ENCODE assay signal across 9 cellular contexts in genomic region chr17:38341035-38341721, GRCh38. TPM values are rescaled to one million over a fixed set of nuclear protein-coding genes. Genes with fewer than 3 reads are reported as not detected.
DNase-seq lines count a peak whose midpoint lies in the region; ATAC-seq, FAIRE-seq and TF ChIP-seq lines count a peak whose summit lies in the region.
"Had no signal": no experiment of that assay in that cellular context is flagged by ENCODE, and none has a peak within 500 bp of the region (broad histone marks: within the 10 kb centered on the region; RNA-seq: fewer than 3 reads in every experiment).

No MANE protein-coding gene starts in this region.

- no peaks in the 10 kb centered on the region; the same call in 1 of the 2 replicates for H3K27me3 ChIP-seq in H9 (ENCODE audit: insufficient read depth, low read length)
- peaks cover 0 to 3% of the 10 kb centered on the region in 2 experiments for H3K27me3 ChIP-seq in endothelial cell of umbilical vein (ENCODE audit: control insufficient read depth in 2 of 2, insufficient read depth in 2 of 2, low read length in 2 of 2)
- H3K27me3 ChIP-seq in CD4-positive, alpha-beta T cell (ENCODE audit: control insufficient read depth, insufficient read depth, low read length), result no peaks in the 10 kb centered on the region

- no peak overlapping the region for H4K91ac ChIP-seq in H9 (ENCODE audit: insufficient read length, low read depth, low read length)

- FAIRE-seq in endothelial cell of umbilical vein (lab: Jason Lieb, UNC), result no peak
- FAIRE-seq: GM18507 had no signal

- ATAC-seq in GM18519 (IDR thresholded peaks at IDR 0.05; ENCODE audit: low FRiP score, unreplicated experiment), result no peak
- ATAC-seq in stimulated activated effector memory CD8-positive, alpha-beta T cell treated with anti-CD3 and anti-CD28 coated beads, Interleukin-12 subunit alpha, Interleukin-12 subunit beta, amount 100 ng/mL, for 72 hours, result no peak
- no peak for ATAC-seq in CD4-positive, alpha-beta T cell (ENCODE audit: poor library complexity)

- no peak overlapping the region for H2AFZ ChIP-seq in H9 (ENCODE audit: low read length)
- no peak overlapping the region for H2AFZ ChIP-seq in endothelial cell of umbilical vein (ENCODE audit: low read depth, low read length)

- no peak overlapping the region for H3K18ac ChIP-seq in H9 (ENCODE audit: insufficient read length, low read depth, low read length)

- dilution Hi-C loops in endothelial cell of umbilical vein (cut with MboI; ENCODE audit: extremely low pct_ligation_motif_present, low sequenced_read_pairs), result no loop called here

- H3K9me3 Mint-ChIP-seq in H9, result no peaks in the 10 kb centered on the region
- H3K9me3 Mint-ChIP-seq in stimulated activated effector memory CD8-positive, alpha-beta T cell treated with anti-CD3 and anti-CD28 coated beads, Interleukin-12 subunit alpha, Interleukin-12 subunit beta, amount 100 ng/mL, for 72 hours, result no peaks in the 10 kb centered on the region
- no peaks in the 10 kb centered on the region for H3K9me3 Mint-ChIP-seq in CD4-positive, alpha-beta T cell

- no peak overlapping the region for H2BK20ac ChIP-seq in H9 (ENCODE audit: low read depth, low read length, poor library complexity, severe bottlenecking)

- TF ChIP-seq CTCF in H9 (conservative IDR thresholded peaks at IDR 0.05) (no peak), endothelial cell of umbilical vein (IDR thresholded peaks at IDR 0.05; ENCODE audit: extremely low read depth in 1 of 2, insufficient read depth in 1 of 2, low read depth in 1 of 2, low read length in 2 of 2) (no peak), GM10248 (IDR thresholded peaks at IDR 0.05; ENCODE audit: control extremely low read depth, extremely low read depth, low read depth, missing control alignments) (no peak)
- no peak for TF ChIP-seq CTCF in CD4-positive, alpha-beta T cell (IDR thresholded peaks at IDR 0.05)

- no peaks in the 10 kb centered on the region for H3K79me2 ChIP-seq in H9 (ENCODE audit: insufficient read depth, low read length)
- no peaks in the 10 kb centered on the region for H3K79me2 ChIP-seq in endothelial cell of umbilical vein (ENCODE audit: control insufficient read depth, insufficient read depth, low read length)

- no peak overlapping the region for H2BK12ac ChIP-seq in H9 (ENCODE audit: insufficient read length, low read depth, low read length)

- POLR2A ChIA-PET in endothelial cell of umbilical vein (lab: Charles Lee) (interaction anchor here (0.6 kb wide), 1 partner anchor 16 kb away, joined by 3 read pairs; no protein-coding TSS in a partner anchor), GM10248 (lab: Yijun Ruan, JAX) (no interaction called here)
- POLR2A ChIA-PET in CD4-positive, alpha-beta T cell (lab: Charles Lee), result no interaction called here

- H4K8ac ChIP-seq in H9 (replicated peaks; ENCODE audit: insufficient read length, low read depth, low read length), result no peak overlapping the region

- H4K20me1 ChIP-seq in H9 (ENCODE audit: control insufficient read depth, insufficient read depth, insufficient read length) (peaks cover 3% of the 10 kb centered on the region), endothelial cell of umbilical vein (replicated peaks; ENCODE audit: control insufficient read depth, extremely low read depth, insufficient read depth, low read length) (no peaks in the 10 kb centered on the region)

- BruUV-seq in endothelial cell of umbilical vein (replicated peaks; lab: Mats Ljungman, UMichigan), result no TSS peak

- H3K9ac ChIP-seq in H9 (ENCODE audit: extremely low read depth, insufficient read length, low read length) (no peak overlapping the region), endothelial cell of umbilical vein (replicated peaks; ENCODE audit: extremely low read depth, insufficient read depth, low read length) (no peak overlapping the region)

- no CpG with 5 or more reads among the region's 5 CpGs for WGBS in H9 (ENCODE audit: extremely low coverage, insufficient read length, low lambda C conversion rate)

- no peak overlapping the region for H3T11ph ChIP-seq in H9 (ENCODE audit: low read length)

- H3K9me1 ChIP-seq in endothelial cell of umbilical vein (replicated peaks; ENCODE audit: control insufficient read depth, extremely low read depth, insufficient read depth, low read length), result no peaks in the 10 kb centered on the region

- intact Hi-C loops in endothelial cell of umbilical vein (cut with micrococcal nuclease), result no loop called here
- intact Hi-C loops in posterior cingulate gyrus (cut with DNase I), result no loop called here
- intact Hi-C loops in CD4-positive, alpha-beta T cell (cut with DNase I, micrococcal nuclease), result no loop called here

- no peaks in the 10 kb centered on the region for H3K23me2 ChIP-seq in H9 (ENCODE audit: insufficient read length, low read depth, low read length, poor library complexity, severe bottlenecking)

- no peaks in the 10 kb centered on the region for H3K9me3 ChIP-seq in H9 (ENCODE audit: control insufficient read depth, low read depth, low read length)
- no peaks in the 10 kb centered on the region for H3K9me3 ChIP-seq in endothelial cell of umbilical vein (replicated peaks; ENCODE audit: control insufficient read depth, insufficient read depth, low read length)
- H3K9me3 ChIP-seq in CD4-positive, alpha-beta T cell (ENCODE audit: control insufficient read depth, low read length), result no peaks in the 10 kb centered on the region

- H3K4me2 ChIP-seq in H9 (ENCODE audit: insufficient read depth, insufficient read length, low read length) (no peak overlapping the region), endothelial cell of umbilical vein (ENCODE audit: insufficient read depth, low read length) (no peak overlapping the region)

- H3K36me3 ChIP-seq in endothelial cell of umbilical vein (ENCODE audit: control insufficient read depth in 2 of 2, extremely low read depth in 1 of 2, insufficient read depth in 2 of 2, low read length in 2 of 2), result no peaks in the 10 kb centered on the region

- DNase-seq in H9 (peak; percentile 79), NCI-H345 treated with DMSO at 0.1 percent for 48 hours (lab: John Stamatoyannopoulos, UW; ENCODE audit: unreplicated experiment) (peak; percentile 85), endothelial cell of umbilical vein (ENCODE audit: low read depth, low spot score) (peak; percentile 51), posterior cingulate gyrus (peak; percentile 68 to 98 (median 82)), GM10248 (ENCODE audit: extremely low spot score) (no peak)
- DNase-seq in stimulated activated effector memory CD8-positive, alpha-beta T cell treated with anti-CD3 and anti-CD28 coated beads, Interleukin-12 subunit alpha, Interleukin-12 subunit beta, amount 100 ng/mL, for 72 hours (ENCODE audit: low spot score in 2 of 2), result no peak
- DNase-seq in CD4-positive, alpha-beta T cell, result no peak

- no peak overlapping the region for H3K56ac ChIP-seq in H9 (ENCODE audit: insufficient read length, low read depth, low read length)

- peaks cover 17 to 25% of the 10 kb centered on the region in 2 experiments for H3K4me1 Mint-ChIP-seq in H9
- H3K4me1 Mint-ChIP-seq in stimulated activated effector memory CD8-positive, alpha-beta T cell treated with anti-CD3 and anti-CD28 coated beads, Interleukin-12 subunit alpha, Interleukin-12 subunit beta, amount 100 ng/mL, for 72 hours, result no peaks in the 10 kb centered on the region
- no peaks in the 10 kb centered on the region for H3K4me1 Mint-ChIP-seq in CD4-positive, alpha-beta T cell (ENCODE audit: low read depth)

- no peak for TF ChIP-seq POLR2A in endothelial cell of umbilical vein (IDR thresholded peaks at IDR 0.05; ENCODE audit: low read depth, low read length)

- peaks cover 6% of the 10 kb centered on the region; the same call in 1 of the 2 replicates for H3K4me1 ChIP-seq in H9 (ENCODE audit: insufficient read depth, low read length)
- H3K4me1 ChIP-seq in endothelial cell of umbilical vein (ENCODE audit: control insufficient read depth, extremely low read depth, insufficient read depth, low read length), result no peaks in the 10 kb centered on the region

- H3K27ac ChIP-seq in H9 (ENCODE audit: insufficient read length, low read depth, low read length) (no peak overlapping the region), endothelial cell of umbilical vein (ENCODE audit: insufficient read depth, low read depth, low read length) (no peak overlapping the region)
- H3K27ac ChIP-seq in CD4-positive, alpha-beta T cell (ENCODE audit: low read depth, low read length), result no peak overlapping the region

- 0 out of 7 replicates have a peak overlapping the region, but pooled peaks of 1 of the 3 experiments have one; percentile 42 for H3K27ac Mint-ChIP-seq in H9
- H3K27ac Mint-ChIP-seq in stimulated activated effector memory CD8-positive, alpha-beta T cell treated with anti-CD3 and anti-CD28 coated beads, Interleukin-12 subunit alpha, Interleukin-12 subunit beta, amount 100 ng/mL, for 72 hours, result no peak overlapping the region
- no peak overlapping the region for H3K27ac Mint-ChIP-seq in CD4-positive, alpha-beta T cell

- H2AK5ac ChIP-seq in H9 (ENCODE audit: insufficient read length, low read length), result no peak overlapping the region

- H3K4me3 ChIP-seq in endothelial cell of umbilical vein (replicated peaks in 1 of 3; ENCODE audit: insufficient read depth in 1 of 3, low read depth in 1 of 3, low read length in 3 of 3), result no peak overlapping the region

- no peaks in the 10 kb centered on the region for H3K36me3 Mint-ChIP-seq in H9 (ENCODE audit: insufficient read depth in 1 of 3, low read depth in 3 of 3)
- H3K36me3 Mint-ChIP-seq in stimulated activated effector memory CD8-positive, alpha-beta T cell treated with anti-CD3 and anti-CD28 coated beads, Interleukin-12 subunit alpha, Interleukin-12 subunit beta, amount 100 ng/mL, for 72 hours, result no peaks in the 10 kb centered on the region
- no peaks in the 10 kb centered on the region for H3K36me3 Mint-ChIP-seq in CD4-positive, alpha-beta T cell (ENCODE audit: low read depth)

- H3K4me3 Mint-ChIP-seq in H9, result peak overlapping the region in 1 of 2 experiments; percentile 42; a peak in 1 of 5 replicates
- H3K4me3 Mint-ChIP-seq in stimulated activated effector memory CD8-positive, alpha-beta T cell treated with anti-CD3 and anti-CD28 coated beads, Interleukin-12 subunit alpha, Interleukin-12 subunit beta, amount 100 ng/mL, for 72 hours, result no peak overlapping the region
- no peak overlapping the region for H3K4me3 Mint-ChIP-seq in CD4-positive, alpha-beta T cell

- no peak overlapping the region for H3K23ac ChIP-seq in H9 (ENCODE audit: insufficient read length, low read depth, low read length)

- no peak overlapping the region for H3K14ac ChIP-seq in H9 (ENCODE audit: insufficient read depth, low read length)

- H3K27me3 Mint-ChIP-seq in H9 (ENCODE audit: low read depth), result peaks cover 10% of the 10 kb centered on the region; the same call in 1 of the 2 replicates
- H3K27me3 Mint-ChIP-seq in CD4-positive, alpha-beta T cell, result peaks cover 6% of the 10 kb centered on the region

- no peak overlapping the region for H2BK5ac ChIP-seq in H9 (ENCODE audit: insufficient read length, low read length)

- CTCF ChIA-PET in endothelial cell of umbilical vein (lab: Charles Lee), result interaction anchor here (0.7 to 3.3 kb wide), 8 partner anchors 8 to 77 kb away, joined by 3 to 21 read pairs (median 4); no protein-coding TSS in a partner anchor
- CTCF ChIA-PET in CD4-positive, alpha-beta T cell (lab: Charles Lee), result no interaction called here
- CTCF ChIA-PET in GM10248 (lab: Yijun Ruan, JAX), result interaction anchor here (0.6 to 1.8 kb wide), 8 partner anchors 9 to 1209 kb away, joined by 3 to 9 read pairs (median 3); no protein-coding TSS in a partner anchor

- H2BK15ac ChIP-seq in H9 (ENCODE audit: low read depth, low read length), result no peak overlapping the region

- H2BK120ac ChIP-seq in H9 (ENCODE audit: low read depth, low read length, poor library complexity, severe bottlenecking), result no peak overlapping the region

- no peak overlapping the region for H4K5ac ChIP-seq in H9 (ENCODE audit: insufficient read length, low read depth, low read length)

- no peak overlapping the region for H3K4ac ChIP-seq in H9 (ENCODE audit: low read depth, low read length)

- no peaks in the 10 kb centered on the region for H3K79me1 ChIP-seq in H9 (ENCODE audit: insufficient read depth, low read depth, low read length, poor library complexity, severe bottlenecking)

RNA-seq across cellular contexts. Expression of gene GPR179, which starts 2.6 kb away (rescaled TPM):
- total RNA-seq in H9 (2021) (not detected in 2 replicates), endothelial cell of umbilical vein (not detected in 2 replicates)
- not detected in 2 replicates for polyA plus RNA-seq in endothelial cell of umbilical vein
- not detected in 2 replicates for polyA plus RNA-seq in endothelial cell of umbilical vein (2011; cell fraction: cytosol; rRNA removed)
- 0.01 TPM in 1 of 2 replicates, not detected in the other for polyA plus RNA-seq in endothelial cell of umbilical vein (2011; cell fraction: nucleus; rRNA removed)
- not detected in 2 replicates for polyA plus RNA-seq in endothelial cell of umbilical vein (2012)
- polyA minus RNA-seq in endothelial cell of umbilical vein, result not detected in 2 replicates
- polyA minus RNA-seq in endothelial cell of umbilical vein (2011; cell fraction: cytosol; rRNA and poly(A)+ RNA removed), result not detected
- polyA minus RNA-seq in endothelial cell of umbilical vein (2011; cell fraction: nucleus; rRNA and poly(A)+ RNA removed), result not detected in 2 replicates
- total RNA-seq in CD4-positive, alpha-beta T cell, result not detected

RNA-seq across cellular contexts. Expression of gene SOCS7, which starts 10.5 kb away (rescaled TPM):
- total RNA-seq in H9 (2021) (28.7 and 31.0 TPM in 2 replicates), endothelial cell of umbilical vein (10.4 and 11.7 TPM in 2 replicates)
- polyA plus RNA-seq in endothelial cell of umbilical vein, result 5.9 and 6.6 TPM in 2 replicates
- polyA plus RNA-seq in endothelial cell of umbilical vein (2011; cell fraction: cytosol; rRNA removed), result 7.5 and 7.9 TPM in 2 replicates
- 11.8 and 15.3 TPM in 2 replicates for polyA plus RNA-seq in endothelial cell of umbilical vein (2011; cell fraction: nucleus; rRNA removed)
- polyA plus RNA-seq in endothelial cell of umbilical vein (2012), result 7.6 and 8.9 TPM in 2 replicates
- 18.5 and 19.0 TPM in 2 replicates for polyA minus RNA-seq in endothelial cell of umbilical vein
- 14.0 TPM for polyA minus RNA-seq in endothelial cell of umbilical vein (2011; cell fraction: cytosol; rRNA and poly(A)+ RNA removed)
- polyA minus RNA-seq in endothelial cell of umbilical vein (2011; cell fraction: nucleus; rRNA and poly(A)+ RNA removed), result 9.8 and 12.1 TPM in 2 replicates
- total RNA-seq in CD4-positive, alpha-beta T cell, result 10 to 100 TPM; 13.7 to 16.9 TPM

RNA-seq across cellular contexts. Expression of gene MRPL45, which starts 44.2 kb away (rescaled TPM):
- total RNA-seq in H9 (2021), result 57.7 and 59.9 TPM in 2 replicates
- total RNA-seq in endothelial cell of umbilical vein, result 41.0 and 45.5 TPM in 2 replicates
- polyA plus RNA-seq in endothelial cell of umbilical vein, result 34.2 and 41.2 TPM in 2 replicates
- 56.7 and 57.6 TPM in 2 replicates for polyA plus RNA-seq in endothelial cell of umbilical vein (2011; cell fraction: cytosol; rRNA removed)
- 26.4 and 26.6 TPM in 2 replicates for polyA plus RNA-seq in endothelial cell of umbilical vein (2011; cell fraction: nucleus; rRNA removed)
- 51.9 and 56.2 TPM in 2 replicates for polyA plus RNA-seq in endothelial cell of umbilical vein (2012)
- polyA minus RNA-seq in endothelial cell of umbilical vein, result 42.5 and 48.5 TPM in 2 replicates
- polyA minus RNA-seq in endothelial cell of umbilical vein (2011; cell fraction: cytosol; rRNA and poly(A)+ RNA removed), result 31.9 TPM
- polyA minus RNA-seq in endothelial cell of umbilical vein (2011; cell fraction: nucleus; rRNA and poly(A)+ RNA removed), result 6.2 and 8.9 TPM in 2 replicates
- 10 to 100 TPM; 17.5 to 17.7 TPM for total RNA-seq in CD4-positive, alpha-beta T cell

Comparison
In these comparisons a context has a peak if more than half of its experiments do, and no peak if none do; other contexts are left out.
1. DNase-seq: peak in H9 (single experiment), NCI-H345 treated with DMSO at 0.1 percent for 48 hours (single experiment), endothelial cell of umbilical vein (single experiment) and posterior cingulate gyrus (10 of 10); none in stimulated activated effector memory CD8-positive, alpha-beta T cell treated with anti-CD3 and anti-CD28 coated beads, Interleukin-12 subunit alpha, Interleukin-12 subunit beta, amount 100 ng/mL, for 72 hours (0 of 2), CD4-positive, alpha-beta T cell (0 of 10) and GM10248 (single experiment).